Comparison of ENCODE assay signal across 1 cellular context in genomic region chr3:105417538-105418289, GRCh38.
TF ChIP-seq lines count a peak whose summit lies in the region.

No MANE protein-coding gene starts in this region.

TF ChIP-seq in IMR-90, 13 proteins besides CTCF, POLR2A, EP300 and RAD21:
- TF ChIP-seq RCOR1 (IDR thresholded peaks at IDR 0.05; ENCODE audit: insufficient replicate concordance, low read length) (no peak), MAFK (IDR thresholded peaks at IDR 0.05; ENCODE audit: low read depth, low read length) (0 out of 2 replicates have a peak, but pooled peaks have one; percentile 25), NFE2L2 (IDR thresholded peaks at IDR 0.05; ENCODE audit: low read depth, low read length) (peak; percentile 36; the same call in 1 of the 2 replicates), BHLHE40 (IDR thresholded peaks at IDR 0.05; ENCODE audit: low read depth, low read length) (no peak), USF2 (IDR thresholded peaks at IDR 0.05; ENCODE audit: low read depth, low read length) (no peak), RFX5 (IDR thresholded peaks at IDR 0.05; ENCODE audit: low read depth, low read length) (no peak), CEBPB (IDR thresholded peaks at IDR 0.05; ENCODE audit: low read depth, low read length) (no peak), CHD1 (IDR thresholded peaks at IDR 0.05; ENCODE audit: low read depth, low read length) (no peak), MAZ (IDR thresholded peaks at IDR 0.05; ENCODE audit: borderline replicate concordance, low read depth, low read length) (no peak), FOS (IDR thresholded peaks at IDR 0.05; ENCODE audit: low read depth, low read length) (no peak), SMC3 (IDR thresholded peaks at IDR 0.05; ENCODE audit: low read depth, low read length) (no peak)
